In the genomic region with DNA sequence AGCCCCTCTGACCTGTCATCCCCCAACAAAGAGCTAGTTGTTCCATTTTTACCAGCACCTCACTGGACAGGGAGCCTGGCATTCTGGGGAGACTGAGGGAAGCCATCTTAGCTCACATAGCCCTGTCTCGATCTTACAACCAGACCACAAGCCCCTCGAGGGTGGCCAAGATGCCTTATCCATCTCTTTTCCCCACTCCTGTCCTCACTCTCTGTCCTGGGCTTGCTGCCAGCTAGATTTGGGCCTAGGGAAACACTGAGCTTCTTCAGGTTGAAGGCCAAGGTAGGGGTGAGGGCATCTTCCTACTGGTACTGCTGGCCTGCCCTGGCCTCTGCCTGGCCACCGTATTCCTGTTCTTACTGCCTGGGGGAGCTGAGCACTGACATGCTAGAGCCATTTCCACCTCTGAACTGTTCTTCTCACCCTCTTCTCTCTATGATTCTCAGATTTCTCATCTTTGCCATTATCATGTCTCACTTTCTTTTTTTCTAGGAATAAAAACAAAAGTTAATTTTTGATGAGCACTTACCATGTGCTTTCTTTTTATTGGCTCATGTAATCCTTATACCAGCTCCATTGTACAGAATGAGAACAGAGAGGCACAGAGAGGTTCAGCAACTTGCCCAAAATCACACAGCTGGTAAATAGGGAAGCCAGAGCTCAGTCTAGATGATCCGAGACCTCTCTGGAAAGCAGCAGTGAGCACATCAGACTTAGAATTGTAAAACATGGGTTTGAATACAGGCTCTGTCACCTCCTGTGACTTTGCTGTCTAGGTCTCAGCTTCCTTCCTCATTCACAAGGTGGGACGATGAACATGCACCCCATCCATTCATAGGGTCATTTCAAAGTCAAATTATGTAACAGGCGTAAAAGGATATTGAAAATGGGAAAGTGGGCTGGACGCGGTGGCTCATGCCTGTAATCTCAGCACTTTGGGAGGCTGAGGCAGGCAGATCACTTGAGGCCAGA, we compare ENCODE assay signal across 16 cellular contexts. TPM values are rescaled to one million over a fixed set of nuclear protein-coding genes. Genes with fewer than 3 reads are reported as not detected.
DNase-seq lines count a peak whose midpoint lies in the region; ATAC-seq and TF ChIP-seq lines count a peak whose summit lies in the region.
"Had no signal": no experiment of that assay in that cellular context is flagged by ENCODE, and none has a peak within 500 bp of the region (broad histone marks: within the 10 kb centered on the region; RNA-seq: fewer than 3 reads in every experiment).

No MANE protein-coding gene starts in this region.

- intact Hi-C loops in activated naive CD4-positive, alpha-beta T cell treated with anti-CD3 and anti-CD28 coated beads for 36 hours (cut with micrococcal nuclease) = loop anchor here (1.0 kb wide), 3 partner anchors 13 to 171 kb away; no protein-coding TSS in a partner anchor
- intact Hi-C loops in ascending aorta (cut with DNase I) = no loop called here

- peaks cover 0 to 3% of the 10 kb centered on the region in 2 donors for H3K9me3 ChIP-seq in ascending aorta
- H3K9me3 ChIP-seq: vagina had no signal

- no peaks in the 10 kb centered on the region for H3K4me1 ChIP-seq in ascending aorta

- no peaks in the 10 kb centered on the region for H3K36me3 ChIP-seq in ascending aorta
- H3K36me3 ChIP-seq: cardiac muscle cell, vagina had no signal

- DNase-seq in activated naive CD4-positive, alpha-beta T cell treated with anti-CD3 and anti-CD28 coated beads for 36 hours = peak; percentile 54
- DNase-seq in activated naive CD4-positive, alpha-beta T cell (lab: John Stamatoyannopoulos, UW) = no peak
- peak; percentile 46 for DNase-seq in SKM-1 (lab: John Stamatoyannopoulos, UW; ENCODE audit: unreplicated experiment)
- no peak for DNase-seq in central memory CD8-positive, alpha-beta T cell (ENCODE audit: low spot score in 2 of 2)
- DNase-seq in ascending aorta (ENCODE audit: low spot score in 2 of 2) = no peak
- DNase-seq: GDM1, left colon, NCI-H1105 treated with DMSO at 0.1 percent for 48 hours, NCI-H2171, RPMI8226, stomach had no signal

- no peak for TF ChIP-seq CTCF in ascending aorta (IDR thresholded peaks at IDR 0.05)

- H3K4me3 ChIP-seq in ascending aorta = no peak overlapping the region
- H3K4me3 ChIP-seq: cardiac muscle cell, stomach, vagina had no signal

- H3K4me1 Mint-ChIP-seq in activated naive CD4-positive, alpha-beta T cell treated with anti-CD3 and anti-CD28 coated beads for 36 hours (ENCODE audit: low read depth) = peaks cover 38% of the 10 kb centered on the region
- H3K4me1 Mint-ChIP-seq in central memory CD8-positive, alpha-beta T cell = peaks cover 20% of the 10 kb centered on the region
- peaks cover 53% of the 10 kb centered on the region for H3K4me1 Mint-ChIP-seq in stimulated activated naive CD8-positive, alpha-beta T cell treated with anti-CD3 and anti-CD28 coated beads, Interleukin-15, Interleukin-2, amounts not matched to agents 100 ng/mL and 50 ng/mL, for 24 hours (ENCODE audit: low read depth)

- H3K9me3 Mint-ChIP-seq in activated naive CD4-positive, alpha-beta T cell treated with anti-CD3 and anti-CD28 coated beads for 36 hours = peaks cover 4% of the 10 kb centered on the region
- H3K9me3 Mint-ChIP-seq in central memory CD8-positive, alpha-beta T cell = no peaks in the 10 kb centered on the region
- no peaks in the 10 kb centered on the region for H3K9me3 Mint-ChIP-seq in stimulated activated naive CD8-positive, alpha-beta T cell treated with anti-CD3 and anti-CD28 coated beads, Interleukin-15, Interleukin-2, amounts not matched to agents 100 ng/mL and 50 ng/mL, for 24 hours

- H3K27ac ChIP-seq in ascending aorta = no peak overlapping the region
- H3K27ac ChIP-seq: cardiac muscle cell, stomach, vagina had no signal

- H3K4me3 Mint-ChIP-seq in activated naive CD4-positive, alpha-beta T cell treated with anti-CD3 and anti-CD28 coated beads for 36 hours = no peak overlapping the region
- H3K4me3 Mint-ChIP-seq in central memory CD8-positive, alpha-beta T cell = no peak overlapping the region
- H3K4me3 Mint-ChIP-seq in stimulated activated naive CD8-positive, alpha-beta T cell treated with anti-CD3 and anti-CD28 coated beads, Interleukin-15, Interleukin-2, amounts not matched to agents 100 ng/mL and 50 ng/mL, for 24 hours = peak overlapping the region; percentile 61

- no peak for ATAC-seq in central memory CD8-positive, alpha-beta T cell (replicated peaks; ENCODE audit: extremely low read depth, poor library complexity, severe bottlenecking)
- no peak for ATAC-seq in HG03159 (IDR thresholded peaks at IDR 0.05; ENCODE audit: unreplicated experiment)
- ATAC-seq in HG03378 (IDR thresholded peaks at IDR 0.05; ENCODE audit: unreplicated experiment) = no peak

- CTCF ChIA-PET in activated naive CD4-positive, alpha-beta T cell treated with anti-CD3 and anti-CD28 coated beads for 36 hours (lab: Charles Lee) = interaction anchor here (1.0 to 23.0 kb wide), 11 partner anchors 11 to 174 kb away, joined by 3 to 704 read pairs (median 6); no protein-coding TSS in a partner anchor

- H3K27me3 ChIP-seq in ascending aorta = no peaks in the 10 kb centered on the region
- H3K27me3 ChIP-seq: cardiac muscle cell, stomach, vagina had no signal

- H3K27ac Mint-ChIP-seq in activated naive CD4-positive, alpha-beta T cell treated with anti-CD3 and anti-CD28 coated beads for 36 hours = peak overlapping the region; percentile 85
- H3K27ac Mint-ChIP-seq in central memory CD8-positive, alpha-beta T cell (ENCODE audit: low read depth) = peak overlapping the region; percentile 52
- H3K27ac Mint-ChIP-seq in stimulated activated naive CD8-positive, alpha-beta T cell treated with anti-CD3 and anti-CD28 coated beads, Interleukin-15, Interleukin-2, amounts not matched to agents 100 ng/mL and 50 ng/mL, for 24 hours = peak overlapping the region; percentile 95

- H3K36me3 Mint-ChIP-seq in activated naive CD4-positive, alpha-beta T cell treated with anti-CD3 and anti-CD28 coated beads for 36 hours (ENCODE audit: low read depth) = peaks cover 2% of the 10 kb centered on the region
- H3K36me3 Mint-ChIP-seq in central memory CD8-positive, alpha-beta T cell (ENCODE audit: insufficient read depth) = peaks cover 1% of the 10 kb centered on the region
- peaks cover 7% of the 10 kb centered on the region for H3K36me3 Mint-ChIP-seq in stimulated activated naive CD8-positive, alpha-beta T cell treated with anti-CD3 and anti-CD28 coated beads, Interleukin-15, Interleukin-2, amounts not matched to agents 100 ng/mL and 50 ng/mL, for 24 hours (ENCODE audit: low read depth)

- no peaks in the 10 kb centered on the region for H3K27me3 Mint-ChIP-seq in activated naive CD4-positive, alpha-beta T cell treated with anti-CD3 and anti-CD28 coated beads for 36 hours (ENCODE audit: low read depth)
- no peaks in the 10 kb centered on the region for H3K27me3 Mint-ChIP-seq in central memory CD8-positive, alpha-beta T cell
- H3K27me3 Mint-ChIP-seq in stimulated activated naive CD8-positive, alpha-beta T cell treated with anti-CD3 and anti-CD28 coated beads, Interleukin-15, Interleukin-2, amounts not matched to agents 100 ng/mL and 50 ng/mL, for 24 hours = no peaks in the 10 kb centered on the region

RNA-seq across cellular contexts. Expression of a gene that starts 28.6 kb away (rescaled TPM):
- total RNA-seq in activated naive CD4-positive, alpha-beta T cell treated with anti-CD3 and anti-CD28 coated beads for 36 hours = under 1 TPM; 0.25 to 0.48 TPM
- 49.4 TPM for total RNA-seq in ascending aorta
- total RNA-seq: cardiac muscle cell had no signal

RNA-seq across cellular contexts. Expression of a gene that starts 48.1 kb away (rescaled TPM):
- total RNA-seq in activated naive CD4-positive, alpha-beta T cell treated with anti-CD3 and anti-CD28 coated beads for 36 hours = 100 to 1,000 TPM in 1 of 2 experiments, 10 to 100 TPM in 1; 97.4 to 101 TPM
- 175 TPM for total RNA-seq in ascending aorta

Comparison
In these comparisons a context has a peak if more than half of its experiments do, and no peak if none do; other contexts are left out.
1. DNase-seq: peak in activated naive CD4-positive, alpha-beta T cell treated with anti-CD3 and anti-CD28 coated beads for 36 hours (single experiment) and SKM-1 (single experiment); none in activated naive CD4-positive, alpha-beta T cell (0 of 4), central memory CD8-positive, alpha-beta T cell (0 of 2) and ascending aorta (0 of 2).
2. RNA of a gene that starts 28.6 kb away (total RNA-seq): 49.4 TPM in ascending aorta (single experiment); 0.25 to 0.48 TPM in activated naive CD4-positive, alpha-beta T cell treated with anti-CD3 and anti-CD28 coated beads for 36 hours; every median in the first group is over 10 times any median in the second.
3. Peak in every context shown above with its lines, with median percentiles within 50 percentile points of each other: H3K27ac Mint-ChIP-seq.